Comparison of ENCODE assay signal across 1 cellular context in the genomic region with DNA sequence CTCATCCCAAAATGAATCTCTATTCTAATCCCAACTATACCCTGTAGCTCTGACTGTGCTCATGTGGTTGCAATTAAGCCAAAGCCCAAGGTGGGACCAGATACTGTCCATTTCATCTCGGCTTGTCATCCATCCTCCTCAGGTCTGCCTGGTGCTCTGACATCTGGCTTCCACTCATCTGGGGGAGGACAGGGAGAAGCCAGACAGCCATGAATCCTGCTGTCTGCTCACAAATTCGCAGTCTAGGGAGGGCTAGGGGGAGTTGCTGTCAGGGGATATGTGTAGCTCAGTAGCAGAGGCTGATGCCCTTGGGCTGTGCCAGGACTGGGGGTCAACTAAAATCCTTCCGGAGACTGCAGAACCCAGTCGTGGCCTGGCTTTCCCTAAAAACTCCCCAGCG.
TF ChIP-seq lines count a peak whose summit lies in the region.

No MANE protein-coding gene starts in this region.

TF ChIP-seq in IMR-90, 13 proteins besides CTCF, POLR2A, EP300 and RAD21:
- TF ChIP-seq CEBPB (IDR thresholded peaks at IDR 0.05; ENCODE audit: low read depth, low read length) (no peak), RCOR1 (IDR thresholded peaks at IDR 0.05; ENCODE audit: insufficient replicate concordance, low read length) (no peak), MAZ (IDR thresholded peaks at IDR 0.05; ENCODE audit: borderline replicate concordance, low read depth, low read length) (no peak), SMC3 (IDR thresholded peaks at IDR 0.05; ENCODE audit: low read depth, low read length) (no peak), RFX5 (IDR thresholded peaks at IDR 0.05; ENCODE audit: low read depth, low read length) (no peak), NFE2L2 (IDR thresholded peaks at IDR 0.05; ENCODE audit: low read depth, low read length) (no peak), MXI1 (IDR thresholded peaks at IDR 0.05; ENCODE audit: borderline replicate concordance, low read depth, low read length) (no peak), MAFK (IDR thresholded peaks at IDR 0.05; ENCODE audit: low read depth, low read length) (no peak), FOS (IDR thresholded peaks at IDR 0.05; ENCODE audit: low read depth, low read length) (no peak), BHLHE40 (IDR thresholded peaks at IDR 0.05; ENCODE audit: low read depth, low read length) (no peak), CHD1 (IDR thresholded peaks at IDR 0.05; ENCODE audit: low read depth, low read length) (no peak)
- TF ChIP-seq, protein P1, sequence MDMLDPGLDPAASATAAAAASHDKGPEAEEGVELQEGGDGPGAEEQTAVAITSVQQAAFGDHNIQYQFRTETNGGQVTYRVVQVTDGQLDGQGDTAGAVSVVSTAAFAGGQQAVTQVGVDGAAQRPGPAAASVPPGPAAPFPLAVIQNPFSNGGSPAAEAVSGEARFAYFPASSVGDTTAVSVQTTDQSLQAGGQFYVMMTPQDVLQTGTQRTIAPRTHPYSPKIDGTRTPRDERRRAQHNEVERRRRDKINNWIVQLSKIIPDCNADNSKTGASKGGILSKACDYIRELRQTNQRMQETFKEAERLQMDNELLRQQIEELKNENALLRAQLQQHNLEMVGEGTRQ (IDR thresholded peaks at IDR 0.05; ENCODE audit: low read depth, low read length), result no peak
- TF ChIP-seq, protein P2, sequence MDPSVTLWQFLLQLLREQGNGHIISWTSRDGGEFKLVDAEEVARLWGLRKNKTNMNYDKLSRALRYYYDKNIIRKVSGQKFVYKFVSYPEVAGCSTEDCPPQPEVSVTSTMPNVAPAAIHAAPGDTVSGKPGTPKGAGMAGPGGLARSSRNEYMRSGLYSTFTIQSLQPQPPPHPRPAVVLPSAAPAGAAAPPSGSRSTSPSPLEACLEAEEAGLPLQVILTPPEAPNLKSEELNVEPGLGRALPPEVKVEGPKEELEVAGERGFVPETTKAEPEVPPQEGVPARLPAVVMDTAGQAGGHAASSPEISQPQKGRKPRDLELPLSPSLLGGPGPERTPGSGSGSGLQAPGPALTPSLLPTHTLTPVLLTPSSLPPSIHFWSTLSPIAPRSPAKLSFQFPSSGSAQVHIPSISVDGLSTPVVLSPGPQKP (IDR thresholded peaks at IDR 0.05; ENCODE audit: borderline replicate concordance, low read depth, low read length), result no peak
